In the genomic region with DNA sequence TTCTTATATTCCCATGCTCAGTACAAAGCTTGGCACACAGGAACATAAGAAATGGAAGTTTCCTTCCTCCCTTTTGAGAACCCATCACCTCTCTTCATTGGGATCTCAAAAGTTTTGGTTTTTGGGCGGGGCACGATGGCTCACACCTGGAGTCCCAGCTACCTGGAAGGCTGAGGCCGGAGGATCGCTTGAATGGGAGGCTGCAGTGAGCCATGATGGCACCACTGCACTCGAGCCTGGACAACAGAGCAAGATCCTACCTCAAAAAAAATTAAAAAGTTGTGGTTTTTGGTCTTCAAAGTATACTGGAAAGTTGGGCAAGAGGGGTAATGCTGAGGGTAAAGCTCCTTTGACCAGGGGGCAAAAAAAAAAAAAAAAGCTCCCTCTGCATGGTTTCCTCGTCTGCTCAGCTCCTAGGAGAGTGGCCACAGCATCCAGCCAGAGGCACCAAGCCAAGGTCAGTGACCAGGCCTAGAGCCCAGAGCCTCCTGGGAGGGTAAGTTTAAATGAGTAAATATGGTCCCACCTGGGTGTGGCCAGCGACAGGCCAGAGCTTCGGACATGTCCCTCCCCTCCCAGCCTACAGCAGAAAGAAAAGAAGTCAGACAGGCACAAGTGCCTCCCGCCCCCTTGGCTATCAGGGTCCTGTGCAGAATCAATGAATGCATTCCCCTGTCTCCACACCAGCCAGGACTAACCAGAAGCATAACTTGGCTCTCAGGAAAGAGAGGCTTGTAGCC, we compare ENCODE assay signal across 1 cellular context.
TF ChIP-seq lines count a peak whose summit lies in the region.

No MANE protein-coding gene starts in this region.

TF ChIP-seq in liver, 16 proteins besides CTCF, POLR2A, EP300 and RAD21 (continued from another document):
- TF ChIP-seq FOXA1 (IDR thresholded peaks at IDR 0.05) (peak; percentile 83), FOXA2 (IDR thresholded peaks at IDR 0.05) (peak; percentile 86), JUND (IDR thresholded peaks at IDR 0.05) (no peak), TAF1 (conservative IDR thresholded peaks at IDR 0.05) (no peak), SP1 (IDR thresholded peaks at IDR 0.05) (peak; percentile 35), NR2F2 (IDR thresholded peaks at IDR 0.05) (peak; percentile 77), HNF4G (IDR thresholded peaks at IDR 0.05) (no peak)
